ENCODE assay signal across 8 cellular contexts in the genomic region with DNA sequence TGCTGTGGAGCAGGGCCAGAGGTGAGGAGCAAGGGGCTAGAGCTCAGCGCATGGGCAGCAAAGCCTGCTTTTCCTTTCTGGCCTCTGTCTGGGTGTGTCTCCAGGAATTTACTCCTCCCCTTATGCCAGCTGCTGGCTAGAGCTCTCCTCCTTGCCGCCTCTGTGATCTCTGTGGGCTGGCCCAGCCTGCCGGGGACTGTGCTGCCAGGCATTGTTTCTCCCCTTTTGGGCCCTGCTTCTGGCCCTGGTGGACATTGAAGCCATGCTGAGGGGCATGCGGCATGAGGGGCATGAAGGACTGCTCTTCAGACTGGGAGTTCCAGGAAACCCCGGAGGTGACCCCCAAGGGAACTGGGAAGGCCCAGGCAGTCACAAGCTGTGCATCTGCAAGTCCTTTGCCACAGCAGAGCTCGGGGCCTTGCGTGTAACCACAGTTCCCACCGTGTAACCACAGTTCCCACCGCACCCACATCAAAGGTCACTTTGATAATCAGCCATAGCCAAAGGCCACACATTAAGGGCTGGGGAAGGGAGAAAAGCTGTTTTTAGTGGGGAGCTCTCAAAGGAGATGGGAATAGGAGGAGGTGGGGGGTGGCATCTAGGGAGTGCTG.
A peak's percentile ranks its signal among the peaks of the same experiment; 100 is the strongest.
DNase-seq lines count a peak whose midpoint lies in the region; ATAC-seq and TF ChIP-seq lines count a peak whose summit lies in the region.

No MANE protein-coding gene starts in this region.

- no peak overlapping the region for H3K4me3 Mint-ChIP-seq in natural killer cell treated with Interleukin-12 subunit alpha and Interleukin-12 subunit beta and Interleukin-15 and Interleukin-18, amount 100 ng/mL, for 72 hours
- H3K4me3 Mint-ChIP-seq in natural killer cell (no peak overlapping the region), type B pancreatic cell (peak overlapping the region; percentile 86)

- no peaks in the 10 kb centered on the region for H3K27me3 ChIP-seq in adipocyte (replicated peaks; ENCODE audit: control insufficient read depth, insufficient read depth, low read length)
- H3K27me3 ChIP-seq in lower lobe of right lung (ENCODE audit: low read depth), result no peaks in the 10 kb centered on the region

- H3K9me3 ChIP-seq in adipocyte (ENCODE audit: control insufficient read depth, low read length), result no peaks in the 10 kb centered on the region
- no peaks in the 10 kb centered on the region for H3K9me3 ChIP-seq in lower lobe of right lung

- no peaks in the 10 kb centered on the region for H3K9me3 Mint-ChIP-seq in natural killer cell treated with Interleukin-12 subunit alpha and Interleukin-12 subunit beta and Interleukin-15 and Interleukin-18, amount 100 ng/mL, for 72 hours
- H3K9me3 Mint-ChIP-seq in natural killer cell (no peaks in the 10 kb centered on the region), type B pancreatic cell (no peaks in the 10 kb centered on the region)

- H3K27ac ChIP-seq in lower lobe of right lung, result peak overlapping the region; percentile 83

- peaks cover 13 to 23% of the 10 kb centered on the region in 2 donors for H3K27me3 Mint-ChIP-seq in natural killer cell treated with Interleukin-12 subunit alpha and Interleukin-12 subunit beta and Interleukin-15 and Interleukin-18, amount 100 ng/mL, for 72 hours
- H3K27me3 Mint-ChIP-seq in natural killer cell (ENCODE audit: low read depth in 2 of 2), result peaks cover 3 to 33% of the 10 kb centered on the region in 2 donors
- H3K27me3 Mint-ChIP-seq in type B pancreatic cell, result no peaks in the 10 kb centered on the region

- H3K36me3 ChIP-seq in adipocyte (ENCODE audit: control insufficient read depth, insufficient read depth, low read length, severe bottlenecking) (no peaks in the 10 kb centered on the region), lower lobe of right lung (no peaks in the 10 kb centered on the region)

- peak; percentile 18 to 24 for ATAC-seq in natural killer cell treated with Interleukin-12 subunit alpha and Interleukin-12 subunit beta and Interleukin-15 and Interleukin-18, amount 100 ng/mL, for 72 hours
- ATAC-seq in natural killer cell (no peak), lower lobe of right lung (peak; percentile 72 to 79), HG03175 (IDR thresholded peaks at IDR 0.05; ENCODE audit: unreplicated experiment) (no peak), GM21390 (IDR thresholded peaks at IDR 0.05; ENCODE audit: unreplicated experiment) (no peak)

- H3K4me3 ChIP-seq in adipocyte (ENCODE audit: low read length) (no peak overlapping the region), lower lobe of right lung (no peak overlapping the region)

- no peaks in the 10 kb centered on the region for H3K36me3 Mint-ChIP-seq in natural killer cell treated with Interleukin-12 subunit alpha and Interleukin-12 subunit beta and Interleukin-15 and Interleukin-18, amount 100 ng/mL, for 72 hours
- H3K36me3 Mint-ChIP-seq in natural killer cell (no peaks in the 10 kb centered on the region), type B pancreatic cell (no peaks in the 10 kb centered on the region)

- H3K27ac Mint-ChIP-seq in natural killer cell treated with Interleukin-12 subunit alpha and Interleukin-12 subunit beta and Interleukin-15 and Interleukin-18, amount 100 ng/mL, for 72 hours, result no peak overlapping the region
- no peak overlapping the region for H3K27ac Mint-ChIP-seq in natural killer cell
- H3K27ac Mint-ChIP-seq in type B pancreatic cell, result peak overlapping the region; percentile 93

- TF ChIP-seq CTCF in natural killer cell (IDR thresholded peaks at IDR 0.05), result no peak
- TF ChIP-seq CTCF in lower lobe of right lung (IDR thresholded peaks at IDR 0.05), result no peak
- TF ChIP-seq CTCF in type B pancreatic cell (conservative IDR thresholded peaks at IDR 0.05), result no peak

- no peak for DNase-seq in natural killer cell treated with Interleukin-12 subunit alpha and Interleukin-12 subunit beta and Interleukin-15 and Interleukin-18, amount 100 ng/mL, for 72 hours (ENCODE audit: low spot score)
- DNase-seq in natural killer cell (no peak), adipocyte (ENCODE audit: low read depth) (peak; percentile 75), lower lobe of right lung (no peak), type B pancreatic cell (ENCODE audit: extremely low spot score, unreplicated experiment) (no peak), NCI-H2196 treated with DMSO at 0.1 percent for 48 hours (lab: John Stamatoyannopoulos, UW; ENCODE audit: unreplicated experiment) (no peak)

- peaks cover 83% of the 10 kb centered on the region for H3K4me1 ChIP-seq in adipocyte (ENCODE audit: control insufficient read depth, insufficient read depth, low read length)
- H3K4me1 ChIP-seq in lower lobe of right lung, result peaks cover 94% of the 10 kb centered on the region

- H3K9ac ChIP-seq in adipocyte (ENCODE audit: low read length), result peak overlapping the region; percentile 81

- peaks cover 21 to 30% of the 10 kb centered on the region in 2 donors for H3K4me1 Mint-ChIP-seq in natural killer cell treated with Interleukin-12 subunit alpha and Interleukin-12 subunit beta and Interleukin-15 and Interleukin-18, amount 100 ng/mL, for 72 hours (ENCODE audit: low read depth in 2 of 2)
- H3K4me1 Mint-ChIP-seq in natural killer cell (peaks cover 31 to 45% of the 10 kb centered on the region in 2 donors), type B pancreatic cell (ENCODE audit: unreplicated experiment) (peaks cover 86% of the 10 kb centered on the region)

- intact Hi-C loops in natural killer cell (cut with micrococcal nuclease), result no loop called here
- intact Hi-C loops in lower lobe of right lung (cut with DNase I), result no loop called here

Comparison
In these comparisons a context has a peak if more than half of its experiments do, and no peak if none do; other contexts are left out.
1. ATAC-seq: peak in natural killer cell treated with Interleukin-12 subunit alpha and Interleukin-12 subunit beta and Interleukin-15 and Interleukin-18, amount 100 ng/mL, for 72 hours (2 of 2) and lower lobe of right lung (2 of 2); none in natural killer cell (0 of 3), HG03175 (single experiment) and GM21390 (single experiment).